Comparison of ENCODE assay signal across 7 cellular contexts in the genomic region with DNA sequence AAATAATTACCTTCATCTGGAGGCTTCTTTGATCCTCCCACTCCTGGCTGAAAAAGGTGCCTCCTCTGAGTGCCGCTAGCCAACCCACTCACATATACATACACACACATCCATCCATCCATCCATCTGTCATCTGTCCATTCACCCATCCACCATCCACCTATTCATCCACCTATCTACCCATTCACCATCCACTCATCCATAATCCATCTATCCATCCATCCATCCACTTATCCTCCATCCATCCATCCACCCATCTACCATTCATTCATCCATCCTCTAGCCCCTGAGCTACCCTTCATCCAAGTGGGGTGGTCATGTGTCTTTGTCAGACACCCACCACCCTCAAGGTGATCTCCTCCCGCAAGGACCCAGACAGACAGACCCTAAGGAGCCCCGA.
"Had no signal": no experiment of that assay in that cellular context is flagged by ENCODE, and none has a peak within 500 bp of the region (broad histone marks: within the 10 kb centered on the region; RNA-seq: fewer than 3 reads in every experiment).

No MANE protein-coding gene starts in this region.

- H2AFZ ChIP-seq: GM23338 had no signal

- H3K4me2 ChIP-seq: GM23338 had no signal

- DNase-seq: H9, HCEC 1CT, HFFc6, IMR-90, KG1 had no signal

- ATAC-seq: GM23338, K562 had no signal

- H3K27ac Mint-ChIP-seq: GM23338, H9, HFFc6 had no signal

- H3K4me3 Mint-ChIP-seq: GM23338, H9, HFFc6 had no signal

- H3K9me3 Mint-ChIP-seq: HFFc6 had no signal

- H3K4me3 ChIP-seq: GM23338, K562 had no signal
